Comparison of ENCODE assay signal across 27 cellular contexts in genomic region chr10:4199196-4199595, GRCh38.
"Had no signal": no experiment of that assay in that cellular context is flagged by ENCODE, and none has a peak within 500 bp of the region (broad histone marks: within the 10 kb centered on the region; RNA-seq: fewer than 3 reads in every experiment).

No MANE protein-coding gene starts in this region.

- DNase-seq: activated CD4-positive, alpha-beta memory T cell treated with anti-CD3 and anti-CD28 coated beads for 36 hours; activated CD4-positive, alpha-beta T cell treated with anti-CD3 and anti-CD28 coated beads for 36 hours; activated CD4-positive, alpha-beta T cell treated with anti-CD3 and anti-CD28 coated beads, Interleukin-2, amount 10 ng/mL, durations not matched to agents 24 days and 14 days; activated CD4-positive, CD25-positive, alpha-beta regulatory T cell; activated CD4-positive, CD25-positive, alpha-beta regulatory T cell treated with anti-CD3 and anti-CD28 coated beads, Interleukin-2, amount 50 U/mL, for 72 hours; activated CD8-positive, alpha-beta memory T cell treated with anti-CD3 and anti-CD28 coated beads, Interleukin-2, amount 10 ng/mL, durations not matched to agents 7 days and 5 days; activated CD8-positive, alpha-beta memory T cell treated with anti-CD3 and anti-CD28 coated beads, Interleukin-2, amount 50 U/mL, for 4 hours; activated CD8-positive, alpha-beta T cell treated with anti-CD3 and anti-CD28 coated beads, Interleukin-2, amount 10 ng/mL, durations not matched to agents 7 days and 5 days; activated effector memory CD4-positive, alpha-beta T cell treated with anti-CD3 and anti-CD28 coated beads, Interleukin-2, amount 50 U/mL, for 16 hours; activated naive CD4-positive, alpha-beta T cell treated with anti-CD3 and anti-CD28 coated beads for 36 hours; activated naive CD8-positive, alpha-beta T cell treated with anti-CD3 and anti-CD28 coated beads for 36 hours; activated naive CD8-positive, alpha-beta T cell treated with anti-CD3 and anti-CD28 coated beads, Interleukin-2, amount 50 U/mL, for 24 hours; activated T-cell treated with anti-CD3 and anti-CD28 coated beads, Interleukin-2, amount 50 U/mL, for 1 hour; activated T-cell treated with anti-CD3 and anti-CD28 coated beads, Interleukin-2, amount 50 U/mL, for 48 hours; adrenal gland; amygdala; aorta; body of pancreas; cortex of kidney; dermis blood vessel endothelial cell; effector CD4-positive, alpha-beta T cell; effector memory CD8-positive, alpha-beta T cell; foreskin melanocyte; heart right ventricle; T-helper 2 cell had no signal

- H3K27me3 ChIP-seq: adrenal gland, body of pancreas, esophagus muscularis mucosa, gastroesophageal sphincter, heart right ventricle had no signal

- H3K4me1 ChIP-seq: adrenal gland, body of pancreas had no signal

- ATAC-seq: activated CD4-positive, alpha-beta T cell treated with anti-CD3 and anti-CD28 coated beads for 36 hours; activated CD8-positive, alpha-beta memory T cell treated with anti-CD3 and anti-CD28 coated beads, Interleukin-2, amount 10 ng/mL, durations not matched to agents 7 days and 5 days; activated CD8-positive, alpha-beta T cell treated with anti-CD3 and anti-CD28 coated beads, Interleukin-2, amount 10 ng/mL, durations not matched to agents 7 days and 5 days; activated naive CD8-positive, alpha-beta T cell treated with anti-CD3 and anti-CD28 coated beads, Interleukin-2, amount 50 U/mL, for 24 hours; body of pancreas; effector memory CD8-positive, alpha-beta T cell; gastroesophageal sphincter; heart right ventricle had no signal

- H3K36me3 ChIP-seq: adrenal gland, esophagus muscularis mucosa, gastroesophageal sphincter, heart right ventricle had no signal

- H3K4me3 ChIP-seq: adrenal gland, body of pancreas, esophagus muscularis mucosa, gastroesophageal sphincter, heart right ventricle had no signal

- H3K27ac ChIP-seq: adrenal gland, body of pancreas, heart right ventricle had no signal

- H3K9me3 ChIP-seq: adrenal gland, body of pancreas, esophagus muscularis mucosa, gastroesophageal sphincter, heart right ventricle had no signal
